In genomic region chr5:16691731-16692130, GRCh38 we compare ENCODE assay signal across 25 cellular contexts.
"Had no signal": no experiment of that assay in that cellular context is flagged by ENCODE, and none has a peak within 500 bp of the region (broad histone marks: within the 10 kb centered on the region; RNA-seq: fewer than 3 reads in every experiment).

No MANE protein-coding gene starts in this region.

- ATAC-seq: activated CD8-positive, alpha-beta T cell treated with anti-CD3 and anti-CD28 coated beads for 36 hours; gastrocnemius medialis; heart left ventricle; left colon; right lobe of liver; stimulated activated naive B cell treated with anti-CD40 and anti-IgM and Interleukin-4, amounts not matched to agents 10 μg/mL and 1 μg/mL and 100 μg/mL, for 72 hours had no signal

- DNase-seq: activated CD4-positive, alpha-beta T cell treated with anti-CD3 and anti-CD28 coated beads, Interleukin-2, amount 10 ng/mL, durations not matched to agents 7 days and 5 days; activated CD4-positive, CD25-positive, alpha-beta regulatory T cell; activated CD8-positive, alpha-beta T cell treated with anti-CD3 and anti-CD28 coated beads for 36 hours; activated naive CD4-positive, alpha-beta T cell; activated T-cell treated with anti-CD3 and anti-CD28 coated beads, Interleukin-2, amount 50 U/mL, for 1 hour; amygdala; cerebellar nuclear complex; esophagus squamous epithelium; gastrocnemius medialis; heart left ventricle; left colon; mesenchymal stem cell; occipital lobe; right lobe of liver; stimulated activated CD8-positive, alpha-beta memory T cell treated with anti-CD3 and anti-CD28 coated beads, Interleukin-4, amount 100 ng/mL, for 48 hours; stimulated activated naive B cell treated with anti-CD40 and anti-IgM and Interleukin-4, amounts not matched to agents 10 μg/mL and 1 μg/mL and 100 μg/mL, for 72 hours; T1000; upper lobe of left lung had no signal

- H3K27ac ChIP-seq: coronary artery, esophagus squamous epithelium, gastrocnemius medialis, heart left ventricle, right lobe of liver, skin epidermis, thoracic aorta, upper lobe of left lung had no signal

- H3K4me3 Mint-ChIP-seq: activated CD4-positive, alpha-beta T cell treated with anti-CD3 and anti-CD28 coated beads, Interleukin-2, amount 10 ng/mL, durations not matched to agents 7 days and 5 days; activated CD8-positive, alpha-beta T cell treated with anti-CD3 and anti-CD28 coated beads for 36 hours; activated naive CD8-positive, alpha-beta T cell; nephron; stimulated activated naive B cell treated with anti-CD40 and anti-IgM and Interleukin-4, amounts not matched to agents 10 μg/mL and 1 μg/mL and 100 μg/mL, for 72 hours; T-helper 1 cell treated with Interleukin-12 subunit alpha and Interleukin-12 subunit beta and Interleukin-4 antibody, amounts not matched to agents 30 μg/mL and 1 μg/mL, for 36 hours had no signal

- H3K27me3 ChIP-seq: esophagus squamous epithelium, gastrocnemius medialis, heart left ventricle, right lobe of liver, upper lobe of left lung had no signal

- H3K4me1 ChIP-seq: esophagus squamous epithelium, right lobe of liver, upper lobe of left lung had no signal

- H3K27me3 Mint-ChIP-seq: activated CD8-positive, alpha-beta T cell treated with anti-CD3 and anti-CD28 coated beads for 36 hours; stimulated activated naive B cell treated with anti-CD40 and anti-IgM and Interleukin-4, amounts not matched to agents 10 μg/mL and 1 μg/mL and 100 μg/mL, for 72 hours had no signal

- H3K4me1 Mint-ChIP-seq: activated CD4-positive, alpha-beta T cell treated with anti-CD3 and anti-CD28 coated beads, Interleukin-2, amount 10 ng/mL, durations not matched to agents 7 days and 5 days; stimulated activated naive B cell treated with anti-CD40 and anti-IgM and Interleukin-4, amounts not matched to agents 10 μg/mL and 1 μg/mL and 100 μg/mL, for 72 hours had no signal

- H3K36me3 ChIP-seq: gastrocnemius medialis, thoracic aorta had no signal

- H3K9me3 Mint-ChIP-seq: activated CD4-positive, alpha-beta T cell treated with anti-CD3 and anti-CD28 coated beads, Interleukin-2, amount 10 ng/mL, durations not matched to agents 7 days and 5 days; activated CD8-positive, alpha-beta T cell treated with anti-CD3 and anti-CD28 coated beads for 36 hours; activated T-helper 2 cell treated with anti-CD3 and anti-CD28 coated beads, Interferon-gamma antibody, Interleukin-2, Interleukin-4, amounts not matched to agents 10 μg/mL and 5 μg/mL and 100 μg/mL, durations not matched to agents 14 hours and 24 hours and 36 hours; nephron; stimulated activated naive B cell treated with anti-CD40 and anti-IgM and Interleukin-4, amounts not matched to agents 10 μg/mL and 1 μg/mL and 100 μg/mL, for 72 hours; T-helper 1 cell treated with Interleukin-12 subunit alpha and Interleukin-12 subunit beta and Interleukin-4 antibody, amounts not matched to agents 30 μg/mL and 1 μg/mL, for 36 hours had no signal

- H3K36me3 Mint-ChIP-seq: activated naive CD8-positive, alpha-beta T cell; stimulated activated naive B cell treated with anti-CD40 and anti-IgM and Interleukin-4, amounts not matched to agents 10 μg/mL and 1 μg/mL and 100 μg/mL, for 72 hours had no signal

- H3K4me3 ChIP-seq: coronary artery, esophagus squamous epithelium, gastrocnemius medialis, heart left ventricle, right lobe of liver, skin epidermis, thoracic aorta, upper lobe of left lung had no signal

- H3K27ac Mint-ChIP-seq: activated CD4-positive, alpha-beta T cell treated with anti-CD3 and anti-CD28 coated beads, Interleukin-2, amount 10 ng/mL, durations not matched to agents 7 days and 5 days; activated CD8-positive, alpha-beta T cell treated with anti-CD3 and anti-CD28 coated beads for 36 hours; activated naive CD8-positive, alpha-beta T cell; activated T-helper 2 cell treated with anti-CD3 and anti-CD28 coated beads, Interferon-gamma antibody, Interleukin-2, Interleukin-4, amounts not matched to agents 10 μg/mL and 5 μg/mL and 100 μg/mL, durations not matched to agents 14 hours and 24 hours and 36 hours; nephron; T-helper 1 cell treated with Interleukin-12 subunit alpha and Interleukin-12 subunit beta and Interleukin-4 antibody, amounts not matched to agents 30 μg/mL and 1 μg/mL, for 36 hours had no signal

- H3K9me3 ChIP-seq: esophagus squamous epithelium, gastrocnemius medialis, heart left ventricle, right lobe of liver, thoracic aorta, upper lobe of left lung had no signal
